20 cellular contexts compared by ENCODE assay signal in the genomic region with DNA sequence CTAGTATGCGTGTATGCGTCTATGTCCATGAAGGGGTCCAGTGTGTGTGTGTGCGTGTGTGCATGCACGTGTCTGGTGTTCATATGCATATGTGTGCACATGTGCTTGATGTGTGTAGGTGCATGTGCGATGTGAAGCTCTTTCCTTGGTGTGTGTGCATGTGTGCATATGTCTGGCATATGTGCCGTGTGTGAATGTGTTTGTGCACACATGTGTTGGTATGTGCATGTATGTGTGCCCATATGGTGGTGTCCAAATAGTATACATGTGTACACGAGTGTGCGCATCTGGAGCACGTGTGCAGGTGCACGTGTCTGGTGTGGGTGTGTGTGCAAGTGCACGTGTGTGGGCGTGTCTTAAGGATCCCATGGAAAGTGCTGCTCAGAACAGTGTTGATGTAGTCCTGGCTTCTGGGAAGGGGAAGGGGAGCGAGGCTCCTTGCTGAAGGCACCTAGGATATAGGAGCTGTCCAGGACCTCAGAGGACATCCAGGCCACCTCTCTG. TPM values are rescaled to one million over a fixed set of nuclear protein-coding genes. Genes with fewer than 3 reads are reported as not detected.
DNase-seq lines count a peak whose midpoint lies in the region; ATAC-seq, FAIRE-seq and TF ChIP-seq lines count a peak whose summit lies in the region.
"Had no signal": no experiment of that assay in that cellular context is flagged by ENCODE, and none has a peak within 500 bp of the region (broad histone marks: within the 10 kb centered on the region; RNA-seq: fewer than 3 reads in every experiment).

No MANE protein-coding gene starts in this region.

- peak; percentile 22 for DNase-seq in Right ventricle myocardium inferior (ENCODE audit: missing footprints)
- DNase-seq in left cardiac atrium = no peak
- DNase-seq in K562 (ENCODE audit: extremely low read depth in 1 of 4, low spot score in 3 of 4) = no peak
- no peak for DNase-seq in neuronal stem cell (ENCODE audit: low spot score)
- no peak for DNase-seq in NCI-H345 treated with DMSO at 0.1 percent for 48 hours (lab: John Stamatoyannopoulos, UW; ENCODE audit: unreplicated experiment)
- no peak for DNase-seq in GM20000 (ENCODE audit: low spot score)
- no peak for DNase-seq in SHP77 treated with DMSO at 0.1 percent for 48 hours (lab: John Stamatoyannopoulos, UW)
- DNase-seq: 8988T; AML-193; Caco-2; CD8-positive, alpha-beta memory T cell; DND-41; GDM1; HFFc6; IMR-90; KG1 had no signal

- H2BK5ac ChIP-seq in neuronal stem cell (ENCODE audit: low read length) = no peak overlapping the region

- H3K27ac ChIP-seq in K562 (ENCODE audit: extremely low read depth, low read depth, low read length) = no peak overlapping the region
- H3K27ac ChIP-seq in neuronal stem cell (replicated peaks; ENCODE audit: low read length) = no peak overlapping the region
- H3K27ac ChIP-seq: BLaER1, HL-60 had no signal

- CTCF ChIA-PET in K562 (lab: Yijun Ruan, JAX; ENCODE audit: low intra/inter-chr PET ratio) = no interaction called here

- H3K79me2 ChIP-seq in K562 (ENCODE audit: control insufficient read depth, insufficient read depth, low read length) = no peaks in the 10 kb centered on the region

- TF ChIP-seq RAD21 in K562 (CRISPR knock-in tag; conservative IDR thresholded peaks at IDR 0.05 in 1 of 2, IDR thresholded peaks at IDR 0.05 in 1 of 2) = no peak

- H3K36me3 ChIP-seq in K562 (ENCODE audit: control insufficient read depth, insufficient read depth, low read length) (no peaks in the 10 kb centered on the region), neuronal stem cell (replicated peaks in 1 of 2; ENCODE audit: control insufficient read depth in 2 of 2, insufficient read depth in 2 of 2, low read length in 2 of 2) (peaks cover 0 to 2% of the 10 kb centered on the region in 2 donors)
- H3K36me3 ChIP-seq: BLaER1, HAP-1 had no signal

- H3K9me3 ChIP-seq in K562 (replicated peaks; ENCODE audit: control insufficient read depth, insufficient read depth, low read depth, low read length) (no peaks in the 10 kb centered on the region; the same call in 1 of the 2 replicates), neuronal stem cell (replicated peaks in 1 of 2; ENCODE audit: control insufficient read depth in 2 of 2, insufficient read depth in 1 of 2, low read depth in 1 of 2, low read length in 2 of 2) (peaks cover 0 to 4% of the 10 kb centered on the region in 2 donors)
- H3K9me3 ChIP-seq: BLaER1, HAP-1 had no signal

- H4K20me1 ChIP-seq in K562 (replicated peaks; ENCODE audit: control insufficient read depth, insufficient read depth, low read length) = peaks cover 16% of the 10 kb centered on the region; the same call in 1 of the 2 replicates
- H4K20me1 ChIP-seq: BLaER1 had no signal

- WGBS in K562 (ENCODE audit: insufficient coverage, low coverage, missing lambda C conversion rate) = 12% methylated on average over 13 of the region's 13 CpGs
- WGBS in neuronal stem cell (ENCODE audit: extremely low coverage in 2 of 2, insufficient read length in 2 of 2, insufficient replicate concordance in 1 of 2), 2 donors = no CpG with 5 or more reads among the region's 13 CpGs

- H3K4me2 ChIP-seq in K562 (ENCODE audit: insufficient read depth, low read length) (no peak overlapping the region), neuronal stem cell (ENCODE audit: insufficient read depth, low read length, poor library complexity, severe bottlenecking) (no peak overlapping the region)
- H3K4me2 ChIP-seq: BLaER1, GM23338 had no signal

- no TSS peak for BruUV-seq in K562 (replicated peaks; lab: Mats Ljungman, UMichigan)

- no peak overlapping the region for H2BK120ac ChIP-seq in neuronal stem cell (ENCODE audit: low read depth, low read length)

- peak overlapping the region; percentile 60 for H3K18ac ChIP-seq in neuronal stem cell (ENCODE audit: low read length)

- no peak overlapping the region for H2BK12ac ChIP-seq in neuronal stem cell (ENCODE audit: low read length)

- H2BK15ac ChIP-seq in neuronal stem cell (ENCODE audit: low read length) = peak overlapping the region; percentile 63

- in situ Hi-C loops in K562 (cut with MboI) = no loop called here

- TF ChIP-seq CTCF in K562 (IDR thresholded peaks at IDR 0.05 in 2 of 3, conservative IDR thresholded peaks at IDR 0.05 in 1 of 3; ENCODE audit: insufficient read depth in 2 of 3, low read depth in 1 of 3, low read length in 3 of 3) = no peak
- TF ChIP-seq CTCF in GM20000 (IDR thresholded peaks at IDR 0.05; ENCODE audit: extremely low read depth, missing control alignments) = no peak

- no peaks in the 10 kb centered on the region for H3K79me1 ChIP-seq in neuronal stem cell (ENCODE audit: low read depth, low read length)

- peaks cover 14 to 27% of the 10 kb centered on the region in 2 experiments; a peak in 4 of 5 replicates for H3K4me1 ChIP-seq in K562 (replicated peaks in 1 of 2; ENCODE audit: control insufficient read depth in 2 of 2, insufficient read depth in 2 of 2, low read length in 2 of 2)
- H3K4me1 ChIP-seq in neuronal stem cell (ENCODE audit: control insufficient read depth in 2 of 2, insufficient read depth in 1 of 2, low read depth in 1 of 2, low read length in 2 of 2) = peaks cover 0 to 19% of the 10 kb centered on the region in 2 donors
- H3K4me1 ChIP-seq: BLaER1, Caco-2, HAP-1 had no signal

- no peak for FAIRE-seq in K562 (lab: Jason Lieb, UNC)

- H4K91ac ChIP-seq in neuronal stem cell (ENCODE audit: low read depth, low read length, poor library complexity) = no peak overlapping the region

- no peak overlapping the region for H2AK5ac ChIP-seq in neuronal stem cell (ENCODE audit: low read depth, low read length)

- no peak for TF ChIP-seq EP300 in K562 (IDR thresholded peaks at IDR 0.05; ENCODE audit: low read length)

- H3K4ac ChIP-seq in neuronal stem cell (ENCODE audit: low read length) = no peak overlapping the region

- H3K23ac ChIP-seq in neuronal stem cell (ENCODE audit: low read depth, low read length, poor library complexity) = peak overlapping the region; percentile 68

- intact Hi-C loops in Right ventricle myocardium inferior (cut with DNase I) (no loop called here), left cardiac atrium (cut with DNase I) (no loop called here), K562 (cut with micrococcal nuclease) (no loop called here)

- POLR2A ChIA-PET in K562 (lab: Yijun Ruan, JAX) = no interaction called here

- TF ChIP-seq POLR2A in K562 (conservative IDR thresholded peaks at IDR 0.05) = no peak

- H2AFZ ChIP-seq in K562 (ENCODE audit: low read depth, low read length) (no peak overlapping the region), neuronal stem cell (ENCODE audit: low read length) (no peak overlapping the region)
- H2AFZ ChIP-seq: GM23338 had no signal

- H3K4me3 ChIP-seq in K562 (no peak overlapping the region), neuronal stem cell (ENCODE audit: low read length in 2 of 2) (peak overlapping the region in 1 of 2 donors; percentile 19)
- H3K4me3 ChIP-seq: BLaER1, GM23338, HAP-1 had no signal

- H3K14ac ChIP-seq in neuronal stem cell (ENCODE audit: low read length) = no peak overlapping the region

- H4K8ac ChIP-seq in neuronal stem cell (ENCODE audit: low read depth, low read length) = no peak overlapping the region

- peaks cover 13 to 83% of the 10 kb centered on the region in 2 experiments; a peak in 4 of 5 replicates for H3K27me3 ChIP-seq in K562 (ENCODE audit: control insufficient read depth in 2 of 2, insufficient read depth in 2 of 2, low read length in 2 of 2)
- H3K27me3 ChIP-seq in neuronal stem cell (ENCODE audit: control insufficient read depth in 3 of 3, insufficient read depth in 3 of 3, low read depth in 1 of 3, low read length in 3 of 3) = no peaks in the 10 kb centered on the region
- H3K27me3 ChIP-seq: BLaER1 had no signal

- ATAC-seq in Right ventricle myocardium inferior (no peak), left cardiac atrium (no peak), K562 (no peak)
- ATAC-seq: GM23338 had no signal

- H3K9me1 ChIP-seq in K562 (ENCODE audit: control insufficient read depth, insufficient read depth, low read length) = no peaks in the 10 kb centered on the region

- H3K9ac ChIP-seq in K562 (ENCODE audit: insufficient read depth in 1 of 2, low read depth in 2 of 2, low read length in 2 of 2) (no peak overlapping the region), neuronal stem cell (ENCODE audit: low read depth, low read length, poor library complexity) (peak overlapping the region; percentile 24)
- H3K9ac ChIP-seq: BLaER1 had no signal

RNA-seq across cellular contexts. Expression of a gene that starts 17.0 kb away (rescaled TPM):
- total RNA-seq in Right ventricle myocardium inferior (0.38 TPM), left cardiac atrium (1 to 10 TPM; 5.7 to 6.9 TPM), K562 (2014; rRNA removed) (not detected in 2 replicates), K562 (2014; rRNA removed; fragmentation: Illumina TruSeq; extraction: Trizol) (not detected in 2 replicates), K562 (2015; rRNA removed; fragmentation: Illumina TruSeq; extraction: Trizol) (not detected in 2 replicates), K562 (2021) (not detected in 2 replicates)
- 0.23 TPM in 2 replicates for total RNA-seq in K562 (2011; cell fraction: chromatin; rRNA removed; ENCODE audit: low replicate concordance)
- total RNA-seq in K562 (2011; cell fraction: nucleolus; rRNA removed) = not detected in 2 replicates
- not detected in 2 replicates for total RNA-seq in K562 (2011; cell fraction: nucleoplasm; rRNA removed)
- polyA plus RNA-seq in K562 (2011; rRNA removed) (0.01 TPM in 1 of 2 replicates, not detected in the other), K562 (2014; fragmentation: Illumina TruSeq; extraction: Trizol) (not detected in 2 replicates), K562 (2014; fragmentation: Nextera tagmentation; extraction: Ambion mirVana) (not detected), K562 (2014; rRNA removed) (not detected in 2 replicates)
- 0.07 TPM in 1 of 2 replicates, not detected in the other for polyA plus RNA-seq in K562 (2011; cell fraction: cytosol; rRNA removed)
- 0.07 TPM in 2 replicates for polyA plus RNA-seq in K562 (2011; cell fraction: nucleus; rRNA removed)
- 0.06 TPM in 1 of 2 replicates, not detected in the other for polyA plus RNA-seq in K562 (2012)
- polyA minus RNA-seq in K562 (2011; rRNA and poly(A)+ RNA removed) = not detected in 2 replicates
- polyA minus RNA-seq in K562 (2011; cell fraction: cytosol; rRNA and poly(A)+ RNA removed) = not detected in 2 replicates
- polyA minus RNA-seq in K562 (2011; cell fraction: nucleus; rRNA and poly(A)+ RNA removed) = not detected in 2 replicates
- polyA plus RNA-seq in neuronal stem cell (2013, experiment 1 of 2) = 3.0 TPM
- polyA plus RNA-seq in neuronal stem cell (2013, experiment 2 of 2) = 2.8 TPM
- polyA plus RNA-seq: CD8-positive, alpha-beta memory T cell had no signal

RNA-seq across cellular contexts. Expression of a gene that starts 30.5 kb away (rescaled TPM):
- 60.4 TPM for total RNA-seq in Right ventricle myocardium inferior
- 10 to 100 TPM; 41.0 to 41.1 TPM for total RNA-seq in left cardiac atrium
- total RNA-seq in K562 (2011; cell fraction: chromatin; rRNA removed; ENCODE audit: low replicate concordance) = 6.5 and 16.4 TPM in 2 replicates
- total RNA-seq in K562 (2011; cell fraction: nucleolus; rRNA removed) = 10.9 and 11.0 TPM in 2 replicates
- 5.4 and 7.9 TPM in 2 replicates for total RNA-seq in K562 (2011; cell fraction: nucleoplasm; rRNA removed)
- 1.0 and 2.6 TPM in 2 replicates for total RNA-seq in K562 (2014; rRNA removed)
- total RNA-seq in K562 (2014; rRNA removed; fragmentation: Illumina TruSeq; extraction: Trizol) = 0.67 and 0.80 TPM in 2 replicates
- 1.8 and 2.1 TPM in 2 replicates for total RNA-seq in K562 (2015; rRNA removed; fragmentation: Illumina TruSeq; extraction: Trizol)
- 2.5 and 3.2 TPM in 2 replicates for total RNA-seq in K562 (2021)
- polyA plus RNA-seq in K562 (2011; rRNA removed) = 1.5 and 5.8 TPM in 2 replicates
- 1.6 and 2.9 TPM in 2 replicates for polyA plus RNA-seq in K562 (2011; cell fraction: cytosol; rRNA removed)
- 33.3 and 59.9 TPM in 2 replicates for polyA plus RNA-seq in K562 (2011; cell fraction: nucleus; rRNA removed)
- 2.7 and 9.9 TPM in 2 replicates for polyA plus RNA-seq in K562 (2012)
- 1.3 and 2.1 TPM in 2 replicates for polyA plus RNA-seq in K562 (2014; fragmentation: Illumina TruSeq; extraction: Trizol)
- polyA plus RNA-seq in K562 (2014; fragmentation: Nextera tagmentation; extraction: Ambion mirVana) = under 1 TPM; 0.08 to 0.13 TPM
- 3.7 and 4.0 TPM in 2 replicates for polyA plus RNA-seq in K562 (2014; rRNA removed)
- 1.6 and 1.8 TPM in 2 replicates for polyA minus RNA-seq in K562 (2011; rRNA and poly(A)+ RNA removed)
- polyA minus RNA-seq in K562 (2011; cell fraction: cytosol; rRNA and poly(A)+ RNA removed) = 0.48 and 5.2 TPM in 2 replicates
- 7.9 and 20.1 TPM in 2 replicates for polyA minus RNA-seq in K562 (2011; cell fraction: nucleus; rRNA and poly(A)+ RNA removed)
- 17.6 TPM for polyA plus RNA-seq in neuronal stem cell (2013, experiment 1 of 2)
- polyA plus RNA-seq in neuronal stem cell (2013, experiment 2 of 2) = 18.9 TPM

RNA-seq across cellular contexts. Expression of a gene that starts 45.0 kb away (rescaled TPM):
- 21.5 TPM for total RNA-seq in Right ventricle myocardium inferior
- 10 to 100 TPM in 1 of 2 donors, 1 to 10 TPM in 1; 7.0 to 16.1 TPM for total RNA-seq in left cardiac atrium
- 0.09 TPM in 1 of 2 replicates, not detected in the other for total RNA-seq in K562 (2011; cell fraction: chromatin; rRNA removed; ENCODE audit: low replicate concordance)
- total RNA-seq in K562 (2011; cell fraction: nucleolus; rRNA removed) = 0.33 TPM in 1 of 2 replicates, not detected in the other
- not detected in 2 replicates for total RNA-seq in K562 (2011; cell fraction: nucleoplasm; rRNA removed)
- total RNA-seq in K562 (2014; rRNA removed) = not detected in 2 replicates
- total RNA-seq in K562 (2014; rRNA removed; fragmentation: Illumina TruSeq; extraction: Trizol) = not detected in 2 replicates
- total RNA-seq in K562 (2015; rRNA removed; fragmentation: Illumina TruSeq; extraction: Trizol) = not detected in 2 replicates
- total RNA-seq in K562 (2021) = 0.16 TPM in 2 replicates
- polyA plus RNA-seq in K562 (2011; rRNA removed) = not detected in 2 replicates
- polyA plus RNA-seq in K562 (2011; cell fraction: cytosol; rRNA removed) = 0.01 TPM in 1 of 2 replicates, not detected in the other
- 0.04 and 0.07 TPM in 2 replicates for polyA plus RNA-seq in K562 (2011; cell fraction: nucleus; rRNA removed)
- polyA plus RNA-seq in K562 (2012) = not detected in 2 replicates
- polyA plus RNA-seq in K562 (2014; fragmentation: Illumina TruSeq; extraction: Trizol) = not detected in 2 replicates
- not detected for polyA plus RNA-seq in K562 (2014; fragmentation: Nextera tagmentation; extraction: Ambion mirVana)
- not detected in 2 replicates for polyA plus RNA-seq in K562 (2014; rRNA removed)
- 0.09 TPM in 1 of 2 replicates, not detected in the other for polyA minus RNA-seq in K562 (2011; rRNA and poly(A)+ RNA removed)
- polyA minus RNA-seq in K562 (2011; cell fraction: cytosol; rRNA and poly(A)+ RNA removed) = not detected in 2 replicates
- polyA minus RNA-seq in K562 (2011; cell fraction: nucleus; rRNA and poly(A)+ RNA removed) = 0.11 TPM in 1 of 2 replicates, not detected in the other
- polyA plus RNA-seq in neuronal stem cell (2013, experiment 1 of 2) = 0.04 TPM
- 0.07 TPM for polyA plus RNA-seq in neuronal stem cell (2013, experiment 2 of 2)
- total RNA-seq: CD8-positive, alpha-beta memory T cell; IMR-90 had no signal
- polyA plus RNA-seq: CD8-positive, alpha-beta memory T cell had no signal

RNA-seq across cellular contexts. Expression of a gene that starts 57.2 kb away (rescaled TPM):
- total RNA-seq in Right ventricle myocardium inferior (0.68 TPM), left cardiac atrium (1 to 10 TPM; 1.4 to 5.2 TPM), K562 (2014; rRNA removed) (not detected in 2 replicates), K562 (2014; rRNA removed; fragmentation: Illumina TruSeq; extraction: Trizol) (not detected in 2 replicates), K562 (2015; rRNA removed; fragmentation: Illumina TruSeq; extraction: Trizol) (not detected in 2 replicates), K562 (2021) (0.34 and 1.6 TPM in 2 replicates)
- total RNA-seq in K562 (2011; cell fraction: chromatin; rRNA removed; ENCODE audit: low replicate concordance) = 2.3 and 7.3 TPM in 2 replicates
- 3.3 and 3.7 TPM in 2 replicates for total RNA-seq in K562 (2011; cell fraction: nucleolus; rRNA removed)
- 2.0 and 2.1 TPM in 2 replicates for total RNA-seq in K562 (2011; cell fraction: nucleoplasm; rRNA removed)
- polyA plus RNA-seq in K562 (2011; rRNA removed) (0.78 and 0.93 TPM in 2 replicates), K562 (2014; fragmentation: Illumina TruSeq; extraction: Trizol) (not detected in 2 replicates), K562 (2014; fragmentation: Nextera tagmentation; extraction: Ambion mirVana) (under 1 TPM in 1 of 2 experiments, not detected in 1; 0.03 TPM), K562 (2014; rRNA removed) (0.07 TPM in 1 of 2 replicates, not detected in the other)
- 0.27 and 0.51 TPM in 2 replicates for polyA plus RNA-seq in K562 (2011; cell fraction: cytosol; rRNA removed)
- polyA plus RNA-seq in K562 (2011; cell fraction: nucleus; rRNA removed) = 2.6 and 6.0 TPM in 2 replicates
- polyA plus RNA-seq in K562 (2012) = 0.31 and 0.44 TPM in 2 replicates
- polyA minus RNA-seq in K562 (2011; rRNA and poly(A)+ RNA removed) = 0.35 and 0.45 TPM in 2 replicates
- polyA minus RNA-seq in K562 (2011; cell fraction: cytosol; rRNA and poly(A)+ RNA removed) = 1.4 and 2.1 TPM in 2 replicates
- polyA minus RNA-seq in K562 (2011; cell fraction: nucleus; rRNA and poly(A)+ RNA removed) = 1.4 and 2.3 TPM in 2 replicates
- polyA plus RNA-seq in neuronal stem cell (2013, experiment 1 of 2) = 0.26 TPM
- polyA plus RNA-seq in neuronal stem cell (2013, experiment 2 of 2) = 0.22 TPM
- total RNA-seq: GM23338 had no signal
- polyA plus RNA-seq: CD8-positive, alpha-beta memory T cell; GM23338 had no signal

Comparison
In these comparisons a context has a peak if more than half of its experiments do, and no peak if none do; other contexts are left out.
1. RNA of a gene that starts 45.0 kb away (total RNA-seq): 21.5 TPM in Right ventricle myocardium inferior (single experiment) and 7.0 to 16.1 TPM in left cardiac atrium; 0.09 to 0.33 TPM in K562; every median in the first group is over 4 times any median in the second.